ENCODE assay signal across 8 cellular contexts in the genomic region with DNA sequence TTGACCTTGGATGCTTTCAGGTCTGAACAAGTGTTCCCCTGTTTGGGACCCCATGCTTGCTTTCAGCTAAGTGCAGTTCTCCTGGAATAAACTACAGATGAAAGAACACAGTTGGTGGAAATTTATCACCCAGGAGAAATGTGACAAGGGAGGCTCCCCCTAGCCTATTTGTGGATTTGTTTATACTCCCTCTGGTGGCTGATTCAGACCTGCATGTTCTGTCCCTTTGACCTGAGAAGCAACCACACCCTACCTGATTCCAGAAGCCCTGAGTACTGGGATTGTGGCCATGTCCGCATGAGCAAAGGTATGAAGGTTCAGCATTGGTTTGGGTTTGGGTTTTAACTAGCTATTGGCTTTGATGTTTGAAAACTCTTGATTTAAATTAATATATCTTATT.
A peak's percentile ranks its signal among the peaks of the same experiment; 100 is the strongest.
DNase-seq lines count a peak whose midpoint lies in the region; ATAC-seq lines count a peak whose summit lies in the region.

No MANE protein-coding gene starts in this region.

- POLR2A ChIA-PET in activated CD8-positive, alpha-beta T cell treated with anti-CD3 and anti-CD28 coated beads, Interleukin-2, amount 10 ng/mL, durations not matched to agents 7 days and 5 days (lab: Charles Lee): no interaction called here

- H3K36me3 Mint-ChIP-seq in activated CD8-positive, alpha-beta T cell treated with anti-CD3 and anti-CD28 coated beads, Interleukin-2, amount 10 ng/mL, durations not matched to agents 7 days and 5 days (ENCODE audit: low read depth): no peaks in the 10 kb centered on the region
- H3K36me3 Mint-ChIP-seq in T-helper 2 cell treated with Interferon-gamma antibody and Interleukin-4, amounts not matched to agents 5 μg/mL and 100 μg/mL, for 36 hours (ENCODE audit: low read depth): no peaks in the 10 kb centered on the region

- H3K27ac Mint-ChIP-seq in activated CD8-positive, alpha-beta T cell treated with anti-CD3 and anti-CD28 coated beads, Interleukin-2, amount 10 ng/mL, durations not matched to agents 7 days and 5 days: no peak overlapping the region
- no peak overlapping the region for H3K27ac Mint-ChIP-seq in T-helper 2 cell treated with Interferon-gamma antibody and Interleukin-4, amounts not matched to agents 5 μg/mL and 100 μg/mL, for 36 hours

- no peak for ATAC-seq in activated CD8-positive, alpha-beta T cell treated with anti-CD3 and anti-CD28 coated beads, Interleukin-2, amount 10 ng/mL, durations not matched to agents 7 days and 5 days
- no peak for ATAC-seq in GM18498 (IDR thresholded peaks at IDR 0.05; ENCODE audit: unreplicated experiment)
- no peak for ATAC-seq in HG03439 (IDR thresholded peaks at IDR 0.05; ENCODE audit: unreplicated experiment)

- no peaks in the 10 kb centered on the region for H3K27me3 Mint-ChIP-seq in activated CD8-positive, alpha-beta T cell treated with anti-CD3 and anti-CD28 coated beads, Interleukin-2, amount 10 ng/mL, durations not matched to agents 7 days and 5 days (ENCODE audit: low read depth)
- H3K27me3 Mint-ChIP-seq in T-helper 2 cell treated with Interferon-gamma antibody and Interleukin-4, amounts not matched to agents 5 μg/mL and 100 μg/mL, for 36 hours (ENCODE audit: low read depth): no peaks in the 10 kb centered on the region

- CTCF ChIA-PET in activated CD8-positive, alpha-beta T cell treated with anti-CD3 and anti-CD28 coated beads, Interleukin-2, amount 10 ng/mL, durations not matched to agents 7 days and 5 days (lab: Charles Lee): interaction anchor here (0.9 to 2.3 kb wide), 3 partner anchors 90 to 577 kb away, joined by 3 to 7 read pairs (median 4); no protein-coding TSS in a partner anchor

- DNase-seq in NCI-H2171 treated with DMSO at 0.1 percent for 48 hours (lab: John Stamatoyannopoulos, UW) (peak; percentile 59), NCI-H2171 (lab: John Stamatoyannopoulos, UW) (no peak), NCI-H1105 (lab: John Stamatoyannopoulos, UW) (peak; percentile 36), kidney tubule cell (ENCODE audit: low spot score) (peak; percentile 34)
- peak; percentile 21 for DNase-seq in activated CD8-positive, alpha-beta T cell treated with anti-CD3 and anti-CD28 coated beads, Interleukin-2, amount 10 ng/mL, durations not matched to agents 7 days and 5 days
- DNase-seq in T-helper 2 cell treated with Interferon-gamma antibody and Interleukin-4, amounts not matched to agents 5 μg/mL and 100 μg/mL, for 36 hours (ENCODE audit: low spot score): no peak

- H3K4me1 Mint-ChIP-seq in activated CD8-positive, alpha-beta T cell treated with anti-CD3 and anti-CD28 coated beads, Interleukin-2, amount 10 ng/mL, durations not matched to agents 7 days and 5 days (ENCODE audit: low read depth): no peaks in the 10 kb centered on the region
- peaks cover 22% of the 10 kb centered on the region for H3K4me1 Mint-ChIP-seq in T-helper 2 cell treated with Interferon-gamma antibody and Interleukin-4, amounts not matched to agents 5 μg/mL and 100 μg/mL, for 36 hours (ENCODE audit: low read depth)

- no peaks in the 10 kb centered on the region for H3K9me3 Mint-ChIP-seq in activated CD8-positive, alpha-beta T cell treated with anti-CD3 and anti-CD28 coated beads, Interleukin-2, amount 10 ng/mL, durations not matched to agents 7 days and 5 days (ENCODE audit: insufficient read depth)
- H3K9me3 Mint-ChIP-seq in T-helper 2 cell treated with Interferon-gamma antibody and Interleukin-4, amounts not matched to agents 5 μg/mL and 100 μg/mL, for 36 hours: no peaks in the 10 kb centered on the region

- H3K4me3 Mint-ChIP-seq in activated CD8-positive, alpha-beta T cell treated with anti-CD3 and anti-CD28 coated beads, Interleukin-2, amount 10 ng/mL, durations not matched to agents 7 days and 5 days: no peak overlapping the region
- no peak overlapping the region for H3K4me3 Mint-ChIP-seq in T-helper 2 cell treated with Interferon-gamma antibody and Interleukin-4, amounts not matched to agents 5 μg/mL and 100 μg/mL, for 36 hours

Comparison
In these comparisons a context has a peak if more than half of its experiments do, and no peak if none do; other contexts are left out.
1. DNase-seq: peak in NCI-H2171 treated with DMSO at 0.1 percent for 48 hours (single experiment), NCI-H1105 (single experiment), activated CD8-positive, alpha-beta T cell treated with anti-CD3 and anti-CD28 coated beads, Interleukin-2, amount 10 ng/mL, durations not matched to agents 7 days and 5 days (single experiment) and kidney tubule cell (single experiment); none in NCI-H2171 (single experiment) and T-helper 2 cell treated with Interferon-gamma antibody and Interleukin-4, amounts not matched to agents 5 μg/mL and 100 μg/mL, for 36 hours (single experiment).